ENCODE assay signal across 1 cellular context in the genomic region with DNA sequence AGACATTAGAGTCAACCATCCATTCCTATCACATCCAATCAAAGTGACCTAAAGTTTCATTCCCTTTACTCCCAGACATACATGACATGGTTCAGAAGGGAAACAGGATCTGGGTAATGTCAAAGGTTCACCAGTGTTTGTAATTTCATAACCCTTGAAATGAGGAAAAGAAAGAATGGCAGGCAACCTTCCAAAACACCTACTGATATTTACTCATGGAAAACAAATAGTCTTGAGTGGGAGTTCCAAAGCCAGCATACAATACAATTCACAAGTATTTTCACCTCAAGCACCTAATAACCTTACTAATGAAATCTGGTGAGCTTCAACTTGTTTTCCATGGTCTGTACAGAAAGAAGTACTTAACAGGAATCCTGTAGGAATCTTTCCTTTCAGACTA.
TF ChIP-seq lines count a peak whose summit lies in the region.

No MANE protein-coding gene starts in this region.

TF ChIP-seq in HepG2, 621 proteins besides CTCF, POLR2A, EP300 and RAD21 (continued from another document and continues in another):
- TF ChIP-seq, protein P1, sequence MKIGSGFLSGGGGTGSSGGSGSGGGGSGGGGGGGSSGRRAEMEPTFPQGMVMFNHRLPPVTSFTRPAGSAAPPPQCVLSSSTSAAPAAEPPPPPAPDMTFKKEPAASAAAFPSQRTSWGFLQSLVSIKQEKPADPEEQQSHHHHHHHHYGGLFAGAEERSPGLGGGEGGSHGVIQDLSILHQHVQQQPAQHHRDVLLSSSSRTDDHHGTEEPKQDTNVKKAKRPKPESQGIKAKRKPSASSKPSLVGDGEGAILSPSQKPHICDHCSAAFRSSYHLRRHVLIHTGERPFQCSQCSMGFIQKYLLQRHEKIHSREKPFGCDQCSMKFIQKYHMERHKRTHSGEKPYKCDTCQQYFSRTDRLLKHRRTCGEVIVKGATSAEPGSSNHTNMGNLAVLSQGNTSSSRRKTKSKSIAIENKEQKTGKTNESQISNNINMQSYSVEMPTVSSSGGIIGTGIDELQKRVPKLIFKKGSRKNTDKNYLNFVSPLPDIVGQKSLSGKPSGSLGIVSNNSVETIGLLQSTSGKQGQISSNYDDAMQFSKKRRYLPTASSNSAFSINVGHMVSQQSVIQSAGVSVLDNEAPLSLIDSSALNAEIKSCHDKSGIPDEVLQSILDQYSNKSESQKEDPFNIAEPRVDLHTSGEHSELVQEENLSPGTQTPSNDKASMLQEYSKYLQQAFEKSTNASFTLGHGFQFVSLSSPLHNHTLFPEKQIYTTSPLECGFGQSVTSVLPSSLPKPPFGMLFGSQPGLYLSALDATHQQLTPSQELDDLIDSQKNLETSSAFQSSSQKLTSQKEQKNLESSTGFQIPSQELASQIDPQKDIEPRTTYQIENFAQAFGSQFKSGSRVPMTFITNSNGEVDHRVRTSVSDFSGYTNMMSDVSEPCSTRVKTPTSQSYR (CRISPR knock-in tag; IDR thresholded peaks at IDR 0.05; ENCODE audit: borderline replicate concordance), result peak; percentile 21; the same call in 1 of the 2 replicates
- TF ChIP-seq ZNF124 (CRISPR knock-in tag; IDR thresholded peaks at IDR 0.05) (no peak), FOXA1 (IDR thresholded peaks at IDR 0.05) (no peak), FOXA1 (CRISPR knock-in tag; IDR thresholded peaks at IDR 0.05) (peak; percentile 81), THAP11 (CRISPR knock-in tag; IDR thresholded peaks at IDR 0.05) (peak; percentile 57; the same call in 1 of the 2 replicates), CREM (IDR thresholded peaks at IDR 0.05) (peak; percentile 64), CREM (CRISPR knock-in tag; IDR thresholded peaks at IDR 0.05) (no peak), NR2F1 (CRISPR knock-in tag; IDR thresholded peaks at IDR 0.05) (peak in 1 of 2 experiments; percentile 73; a peak in 2 of 4 replicates), SOX13 (IDR thresholded peaks at IDR 0.05) (peak; percentile 53; the same call in 1 of the 2 replicates), SOX13 (CRISPR knock-in tag; conservative IDR thresholded peaks at IDR 0.05 in 1 of 2, IDR thresholded peaks at IDR 0.05 in 1 of 2) (peak in 1 of 2 experiments; percentile 97; a peak in 2 of 4 replicates), NCOR1 (IDR thresholded peaks at IDR 0.05; ENCODE audit: borderline replicate concordance, low read length) (no peak), NFIC (IDR thresholded peaks at IDR 0.05; ENCODE audit: low read length) (peak; percentile 63; the same call in 1 of the 2 replicates), ZNF816 (CRISPR knock-in tag; IDR thresholded peaks at IDR 0.05; ENCODE audit: borderline replicate concordance) (no peak), TGIF2 (CRISPR knock-in tag; IDR thresholded peaks at IDR 0.05) (peak; percentile 27; the same call in 1 of the 2 replicates), RBFOX2 (IDR thresholded peaks at IDR 0.05; ENCODE audit: low read depth, low read length) (no peak), GATAD2A (CRISPR knock-in tag; IDR thresholded peaks at IDR 0.05) (peak; percentile 92), SIX4 (CRISPR knock-in tag; IDR thresholded peaks at IDR 0.05) (peak; percentile 72), KDM6A (CRISPR knock-in tag; IDR thresholded peaks at IDR 0.05; ENCODE audit: low read depth) (peak; percentile 51; the same call in 1 of the 2 replicates), SP2 (CRISPR knock-in tag; IDR thresholded peaks at IDR 0.05) (no peak), TBX2 (CRISPR knock-in tag; IDR thresholded peaks at IDR 0.05; ENCODE audit: borderline replicate concordance) (peak; percentile 56; the same call in 1 of the 2 replicates), ZNF782 (CRISPR knock-in tag; IDR thresholded peaks at IDR 0.05; ENCODE audit: borderline replicate concordance) (no peak), TEAD2 (CRISPR knock-in tag; IDR thresholded peaks at IDR 0.05) (no peak), YEATS2 (CRISPR knock-in tag; IDR thresholded peaks at IDR 0.05; ENCODE audit: borderline replicate concordance) (0 out of 2 replicates have a peak, but pooled peaks have one; percentile 35), IRX3 (CRISPR knock-in tag; IDR thresholded peaks at IDR 0.05; ENCODE audit: borderline replicate concordance, low read depth) (no peak), ELF3 (CRISPR knock-in tag; IDR thresholded peaks at IDR 0.05) (peak; percentile 93), HOXA5 (CRISPR knock-in tag; IDR thresholded peaks at IDR 0.05) (0 out of 2 replicates have a peak, but pooled peaks have one; percentile 27), MXD4 (CRISPR knock-in tag; IDR thresholded peaks at IDR 0.05) (0 out of 2 replicates have a peak, but pooled peaks have one; percentile 36), NFKBIZ (CRISPR knock-in tag; IDR thresholded peaks at IDR 0.05) (no peak), SOX5 (CRISPR knock-in tag; IDR thresholded peaks at IDR 0.05; ENCODE audit: borderline replicate concordance) (peak; percentile 94), ASH2L (IDR thresholded peaks at IDR 0.05; ENCODE audit: insufficient read length, low read depth, low read length) (peak; percentile 32), ZNF34 (CRISPR knock-in tag; IDR thresholded peaks at IDR 0.05; ENCODE audit: borderline replicate concordance) (no peak)
- TF ChIP-seq, protein P2, sequence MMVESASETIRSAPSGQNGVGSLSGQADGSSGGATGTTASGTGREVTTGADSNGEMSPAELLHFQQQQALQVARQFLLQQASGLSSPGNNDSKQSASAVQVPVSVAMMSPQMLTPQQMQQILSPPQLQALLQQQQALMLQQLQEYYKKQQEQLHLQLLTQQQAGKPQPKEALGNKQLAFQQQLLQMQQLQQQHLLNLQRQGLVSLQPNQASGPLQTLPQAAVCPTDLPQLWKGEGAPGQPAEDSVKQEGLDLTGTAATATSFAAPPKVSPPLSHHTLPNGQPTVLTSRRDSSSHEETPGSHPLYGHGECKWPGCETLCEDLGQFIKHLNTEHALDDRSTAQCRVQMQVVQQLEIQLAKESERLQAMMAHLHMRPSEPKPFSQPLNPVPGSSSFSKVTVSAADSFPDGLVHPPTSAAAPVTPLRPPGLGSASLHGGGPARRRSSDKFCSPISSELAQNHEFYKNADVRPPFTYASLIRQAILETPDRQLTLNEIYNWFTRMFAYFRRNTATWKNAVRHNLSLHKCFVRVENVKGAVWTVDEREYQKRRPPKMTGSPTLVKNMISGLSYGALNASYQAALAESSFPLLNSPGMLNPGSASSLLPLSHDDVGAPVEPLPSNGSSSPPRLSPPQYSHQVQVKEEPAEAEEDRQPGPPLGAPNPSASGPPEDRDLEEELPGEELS (CRISPR knock-in tag; IDR thresholded peaks at IDR 0.05), result peak; percentile 30; the same call in 1 of the 2 replicates
- TF ChIP-seq, protein P3, sequence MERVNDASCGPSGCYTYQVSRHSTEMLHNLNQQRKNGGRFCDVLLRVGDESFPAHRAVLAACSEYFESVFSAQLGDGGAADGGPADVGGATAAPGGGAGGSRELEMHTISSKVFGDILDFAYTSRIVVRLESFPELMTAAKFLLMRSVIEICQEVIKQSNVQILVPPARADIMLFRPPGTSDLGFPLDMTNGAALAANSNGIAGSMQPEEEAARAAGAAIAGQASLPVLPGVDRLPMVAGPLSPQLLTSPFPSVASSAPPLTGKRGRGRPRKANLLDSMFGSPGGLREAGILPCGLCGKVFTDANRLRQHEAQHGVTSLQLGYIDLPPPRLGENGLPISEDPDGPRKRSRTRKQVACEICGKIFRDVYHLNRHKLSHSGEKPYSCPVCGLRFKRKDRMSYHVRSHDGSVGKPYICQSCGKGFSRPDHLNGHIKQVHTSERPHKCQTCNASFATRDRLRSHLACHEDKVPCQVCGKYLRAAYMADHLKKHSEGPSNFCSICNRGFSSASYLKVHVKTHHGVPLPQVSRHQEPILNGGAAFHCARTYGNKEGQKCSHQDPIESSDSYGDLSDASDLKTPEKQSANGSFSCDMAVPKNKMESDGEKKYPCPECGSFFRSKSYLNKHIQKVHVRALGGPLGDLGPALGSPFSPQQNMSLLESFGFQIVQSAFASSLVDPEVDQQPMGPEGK (CRISPR knock-in tag; IDR thresholded peaks at IDR 0.05), result peak; percentile 32; the same call in 1 of the 2 replicates
- TF ChIP-seq, protein P4, sequence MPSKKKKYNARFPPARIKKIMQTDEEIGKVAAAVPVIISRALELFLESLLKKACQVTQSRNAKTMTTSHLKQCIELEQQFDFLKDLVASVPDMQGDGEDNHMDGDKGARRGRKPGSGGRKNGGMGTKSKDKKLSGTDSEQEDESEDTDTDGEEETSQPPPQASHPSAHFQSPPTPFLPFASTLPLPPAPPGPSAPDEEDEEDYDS (CRISPR knock-in tag; IDR thresholded peaks at IDR 0.05), result 0 out of 2 replicates have a peak, but pooled peaks have one; percentile 29
- TF ChIP-seq, protein P5, sequence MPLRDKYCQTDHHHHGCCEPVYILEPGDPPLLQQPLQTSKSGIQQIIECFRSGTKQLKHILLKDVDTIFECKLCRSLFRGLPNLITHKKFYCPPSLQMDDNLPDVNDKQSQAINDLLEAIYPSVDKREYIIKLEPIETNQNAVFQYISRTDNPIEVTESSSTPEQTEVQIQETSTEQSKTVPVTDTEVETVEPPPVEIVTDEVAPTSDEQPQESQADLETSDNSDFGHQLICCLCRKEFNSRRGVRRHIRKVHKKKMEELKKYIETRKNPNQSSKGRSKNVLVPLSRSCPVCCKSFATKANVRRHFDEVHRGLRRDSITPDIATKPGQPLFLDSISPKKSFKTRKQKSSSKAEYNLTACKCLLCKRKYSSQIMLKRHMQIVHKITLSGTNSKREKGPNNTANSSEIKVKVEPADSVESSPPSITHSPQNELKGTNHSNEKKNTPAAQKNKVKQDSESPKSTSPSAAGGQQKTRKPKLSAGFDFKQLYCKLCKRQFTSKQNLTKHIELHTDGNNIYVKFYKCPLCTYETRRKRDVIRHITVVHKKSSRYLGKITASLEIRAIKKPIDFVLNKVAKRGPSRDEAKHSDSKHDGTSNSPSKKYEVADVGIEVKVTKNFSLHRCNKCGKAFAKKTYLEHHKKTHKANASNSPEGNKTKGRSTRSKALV (CRISPR knock-in tag; IDR thresholded peaks at IDR 0.05), result 0 out of 2 replicates have a peak, but pooled peaks have one; percentile 21
- TF ChIP-seq, protein P6, sequence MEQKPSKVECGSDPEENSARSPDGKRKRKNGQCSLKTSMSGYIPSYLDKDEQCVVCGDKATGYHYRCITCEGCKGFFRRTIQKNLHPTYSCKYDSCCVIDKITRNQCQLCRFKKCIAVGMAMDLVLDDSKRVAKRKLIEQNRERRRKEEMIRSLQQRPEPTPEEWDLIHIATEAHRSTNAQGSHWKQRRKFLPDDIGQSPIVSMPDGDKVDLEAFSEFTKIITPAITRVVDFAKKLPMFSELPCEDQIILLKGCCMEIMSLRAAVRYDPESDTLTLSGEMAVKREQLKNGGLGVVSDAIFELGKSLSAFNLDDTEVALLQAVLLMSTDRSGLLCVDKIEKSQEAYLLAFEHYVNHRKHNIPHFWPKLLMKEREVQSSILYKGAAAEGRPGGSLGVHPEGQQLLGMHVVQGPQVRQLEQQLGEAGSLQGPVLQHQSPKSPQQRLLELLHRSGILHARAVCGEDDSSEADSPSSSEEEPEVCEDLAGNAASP (CRISPR knock-in tag; IDR thresholded peaks at IDR 0.05; ENCODE audit: borderline replicate concordance), result peak; percentile 73; the same call in 1 of the 2 replicates
- TF ChIP-seq, protein P7, sequence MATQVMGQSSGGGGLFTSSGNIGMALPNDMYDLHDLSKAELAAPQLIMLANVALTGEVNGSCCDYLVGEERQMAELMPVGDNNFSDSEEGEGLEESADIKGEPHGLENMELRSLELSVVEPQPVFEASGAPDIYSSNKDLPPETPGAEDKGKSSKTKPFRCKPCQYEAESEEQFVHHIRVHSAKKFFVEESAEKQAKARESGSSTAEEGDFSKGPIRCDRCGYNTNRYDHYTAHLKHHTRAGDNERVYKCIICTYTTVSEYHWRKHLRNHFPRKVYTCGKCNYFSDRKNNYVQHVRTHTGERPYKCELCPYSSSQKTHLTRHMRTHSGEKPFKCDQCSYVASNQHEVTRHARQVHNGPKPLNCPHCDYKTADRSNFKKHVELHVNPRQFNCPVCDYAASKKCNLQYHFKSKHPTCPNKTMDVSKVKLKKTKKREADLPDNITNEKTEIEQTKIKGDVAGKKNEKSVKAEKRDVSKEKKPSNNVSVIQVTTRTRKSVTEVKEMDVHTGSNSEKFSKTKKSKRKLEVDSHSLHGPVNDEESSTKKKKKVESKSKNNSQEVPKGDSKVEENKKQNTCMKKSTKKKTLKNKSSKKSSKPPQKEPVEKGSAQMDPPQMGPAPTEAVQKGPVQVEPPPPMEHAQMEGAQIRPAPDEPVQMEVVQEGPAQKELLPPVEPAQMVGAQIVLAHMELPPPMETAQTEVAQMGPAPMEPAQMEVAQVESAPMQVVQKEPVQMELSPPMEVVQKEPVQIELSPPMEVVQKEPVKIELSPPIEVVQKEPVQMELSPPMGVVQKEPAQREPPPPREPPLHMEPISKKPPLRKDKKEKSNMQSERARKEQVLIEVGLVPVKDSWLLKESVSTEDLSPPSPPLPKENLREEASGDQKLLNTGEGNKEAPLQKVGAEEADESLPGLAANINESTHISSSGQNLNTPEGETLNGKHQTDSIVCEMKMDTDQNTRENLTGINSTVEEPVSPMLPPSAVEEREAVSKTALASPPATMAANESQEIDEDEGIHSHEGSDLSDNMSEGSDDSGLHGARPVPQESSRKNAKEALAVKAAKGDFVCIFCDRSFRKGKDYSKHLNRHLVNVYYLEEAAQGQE (IDR thresholded peaks at IDR 0.05; ENCODE audit: borderline replicate concordance in 1 of 2, low read depth in 1 of 2, low read length in 2 of 2), result 0 out of 4 replicates have a peak, but pooled peaks of 1 of the 2 experiments have one; percentile 18
- TF ChIP-seq, protein P8, sequence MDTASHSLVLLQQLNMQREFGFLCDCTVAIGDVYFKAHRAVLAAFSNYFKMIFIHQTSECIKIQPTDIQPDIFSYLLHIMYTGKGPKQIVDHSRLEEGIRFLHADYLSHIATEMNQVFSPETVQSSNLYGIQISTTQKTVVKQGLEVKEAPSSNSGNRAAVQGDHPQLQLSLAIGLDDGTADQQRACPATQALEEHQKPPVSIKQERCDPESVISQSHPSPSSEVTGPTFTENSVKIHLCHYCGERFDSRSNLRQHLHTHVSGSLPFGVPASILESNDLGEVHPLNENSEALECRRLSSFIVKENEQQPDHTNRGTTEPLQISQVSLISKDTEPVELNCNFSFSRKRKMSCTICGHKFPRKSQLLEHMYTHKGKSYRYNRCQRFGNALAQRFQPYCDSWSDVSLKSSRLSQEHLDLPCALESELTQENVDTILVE (CRISPR knock-in tag; IDR thresholded peaks at IDR 0.05), result 0 out of 2 replicates have a peak, but pooled peaks have one; percentile 35
- TF ChIP-seq, protein P9, sequence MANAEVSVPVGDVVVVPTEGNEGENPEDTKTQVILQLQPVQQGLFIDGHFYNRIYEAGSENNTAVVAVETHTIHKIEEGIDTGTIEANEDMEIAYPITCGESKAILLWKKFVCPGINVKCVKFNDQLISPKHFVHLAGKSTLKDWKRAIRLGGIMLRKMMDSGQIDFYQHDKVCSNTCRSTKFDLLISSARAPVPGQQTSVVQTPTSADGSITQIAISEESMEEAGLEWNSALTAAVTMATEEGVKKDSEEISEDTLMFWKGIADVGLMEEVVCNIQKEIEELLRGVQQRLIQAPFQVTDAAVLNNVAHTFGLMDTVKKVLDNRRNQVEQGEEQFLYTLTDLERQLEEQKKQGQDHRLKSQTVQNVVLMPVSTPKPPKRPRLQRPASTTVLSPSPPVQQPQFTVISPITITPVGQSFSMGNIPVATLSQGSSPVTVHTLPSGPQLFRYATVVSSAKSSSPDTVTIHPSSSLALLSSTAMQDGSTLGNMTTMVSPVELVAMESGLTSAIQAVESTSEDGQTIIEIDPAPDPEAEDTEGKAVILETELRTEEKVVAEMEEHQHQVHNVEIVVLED (CRISPR knock-in tag; IDR thresholded peaks at IDR 0.05; ENCODE audit: borderline replicate concordance), result no peak
- TF ChIP-seq, protein P10, sequence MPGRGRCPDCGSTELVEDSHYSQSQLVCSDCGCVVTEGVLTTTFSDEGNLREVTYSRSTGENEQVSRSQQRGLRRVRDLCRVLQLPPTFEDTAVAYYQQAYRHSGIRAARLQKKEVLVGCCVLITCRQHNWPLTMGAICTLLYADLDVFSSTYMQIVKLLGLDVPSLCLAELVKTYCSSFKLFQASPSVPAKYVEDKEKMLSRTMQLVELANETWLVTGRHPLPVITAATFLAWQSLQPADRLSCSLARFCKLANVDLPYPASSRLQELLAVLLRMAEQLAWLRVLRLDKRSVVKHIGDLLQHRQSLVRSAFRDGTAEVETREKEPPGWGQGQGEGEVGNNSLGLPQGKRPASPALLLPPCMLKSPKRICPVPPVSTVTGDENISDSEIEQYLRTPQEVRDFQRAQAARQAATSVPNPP (CRISPR knock-in tag; IDR thresholded peaks at IDR 0.05), result no peak
